In the genomic region with DNA sequence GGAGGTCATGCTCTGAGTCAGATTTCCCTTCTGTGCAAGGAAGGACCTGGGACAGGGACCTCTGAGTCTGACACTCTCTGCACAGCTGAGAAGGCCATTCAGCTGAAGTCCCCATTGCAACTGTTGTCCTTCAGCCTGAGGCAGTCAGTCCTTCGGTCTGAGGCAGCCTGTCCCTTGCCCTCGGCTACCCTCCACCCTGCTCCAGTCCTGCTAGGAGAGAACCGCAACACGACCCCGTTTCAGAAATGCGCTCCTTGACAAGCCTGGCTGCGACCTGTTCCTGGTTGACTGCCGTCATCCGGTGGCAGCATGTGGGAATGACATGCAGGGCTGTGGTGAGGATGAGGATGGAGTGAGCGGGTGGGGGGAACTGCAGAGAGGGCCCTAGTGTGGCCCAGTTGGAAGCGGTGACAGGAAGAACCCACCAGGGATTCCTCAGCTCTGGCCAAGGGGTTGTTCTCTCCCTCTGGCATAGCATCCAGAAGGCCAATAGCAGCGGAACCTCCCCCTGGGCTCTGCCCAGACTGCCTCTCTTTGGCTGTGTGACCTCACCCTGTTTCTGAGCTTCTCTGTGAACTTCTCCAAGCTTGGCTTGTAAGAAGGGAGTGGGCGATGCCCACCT, we compare ENCODE assay signal across 8 cellular contexts. TPM values are rescaled to one million over a fixed set of nuclear protein-coding genes. Genes with fewer than 3 reads are reported as not detected.
DNase-seq lines count a peak whose midpoint lies in the region; ATAC-seq and TF ChIP-seq lines count a peak whose summit lies in the region.

No MANE protein-coding gene starts in this region.

- TF ChIP-seq RAD21 in neural cell (conservative IDR thresholded peaks at IDR 0.05) = peak; percentile 100

- H3K9me3 ChIP-seq in fibroblast of lung (ENCODE audit: control insufficient read depth, insufficient read depth, low read depth, low read length) (no peaks in the 10 kb centered on the region), neural cell (ENCODE audit: low read length) (no peaks in the 10 kb centered on the region)

- no peak overlapping the region for H3K4me2 ChIP-seq in fibroblast of lung (ENCODE audit: extremely low read depth, insufficient read depth, low read length)
- no peak overlapping the region for H3K4me2 ChIP-seq in neural cell (ENCODE audit: low read length)

- H3K79me2 ChIP-seq in fibroblast of lung (ENCODE audit: control insufficient read depth, insufficient read depth, low read length) (no peaks in the 10 kb centered on the region), neural cell (replicated peaks; ENCODE audit: insufficient read depth, low read length) (no peaks in the 10 kb centered on the region)

- no peaks in the 10 kb centered on the region for H3K36me3 ChIP-seq in fibroblast of lung (ENCODE audit: control insufficient read depth, insufficient read depth, low read length)
- H3K36me3 ChIP-seq in neural cell (ENCODE audit: insufficient read depth, low read length) = no peaks in the 10 kb centered on the region

- no peaks in the 10 kb centered on the region for H3F3A ChIP-seq in neural cell (ENCODE audit: insufficient read depth, low read length, poor library complexity, severe bottlenecking)

- H3K4me3 ChIP-seq in fibroblast of lung (replicated peaks in 1 of 4; ENCODE audit: control extremely low read depth in 1 of 4, insufficient read depth in 1 of 4, low read depth in 3 of 4, low read length in 4 of 4) (no peak overlapping the region), neural cell (ENCODE audit: low read length) (no peak overlapping the region)

- no peaks in the 10 kb centered on the region for H3K27me3 ChIP-seq in fibroblast of lung (ENCODE audit: control insufficient read depth, insufficient read depth, low read length)
- no peaks in the 10 kb centered on the region for H3K27me3 ChIP-seq in neural cell (ENCODE audit: insufficient read depth, low read depth, low read length)

- H3K9me2 ChIP-seq in neural cell (ENCODE audit: insufficient read depth, low read length) = no peaks in the 10 kb centered on the region

- H2AFZ ChIP-seq in fibroblast of lung (ENCODE audit: low read length) = no peak overlapping the region
- no peak overlapping the region for H2AFZ ChIP-seq in neural cell (ENCODE audit: low read depth, low read length)

- TF ChIP-seq CTCF in fibroblast of lung (conservative IDR thresholded peaks at IDR 0.05 in 1 of 2, IDR thresholded peaks at IDR 0.05 in 1 of 2; ENCODE audit: low read depth in 1 of 2, low read length in 2 of 2) (peak; percentile 97 to 100), neural cell (IDR thresholded peaks at IDR 0.05; ENCODE audit: poor library complexity, severe bottlenecking) (peak; percentile 99)

- peak; percentile 3 for DNase-seq in GM04504 (ENCODE audit: low read depth)
- DNase-seq in HK-2 (ENCODE audit: unreplicated experiment) = peak; percentile 84
- DNase-seq in OCI-M2 (lab: John Stamatoyannopoulos, UW; ENCODE audit: unreplicated experiment) = peak; percentile 39
- peak; percentile 73 for DNase-seq in activated T-cell treated with anti-CD3 and anti-CD28 coated beads, Interleukin-2, amount 50 U/mL, for 4 hours
- DNase-seq in fibroblast of lung (ENCODE audit: low read depth in 2 of 2) = peak; percentile 15 to 58
- peak; percentile 53 for DNase-seq in stimulated activated naive CD4-positive, alpha-beta T cell treated with Interleukin-2 at 50 U/mL for 16 hours (lab: John Stamatoyannopoulos, UW)

- ATAC-seq in activated T-cell treated with anti-CD3 and anti-CD28 coated beads, Interleukin-2, amount 50 U/mL, for 4 hours = peak; percentile 85 to 87
- no peak for ATAC-seq in HG02970 (IDR thresholded peaks at IDR 0.05; ENCODE audit: low FRiP score, unreplicated experiment)

- no peaks in the 10 kb centered on the region for H3K9me3 Mint-ChIP-seq in activated T-cell treated with anti-CD3 and anti-CD28 coated beads, Interleukin-2, amount 50 U/mL, for 4 hours

- H3K4me1 Mint-ChIP-seq in activated T-cell treated with anti-CD3 and anti-CD28 coated beads, Interleukin-2, amount 50 U/mL, for 4 hours (ENCODE audit: low read depth) = peaks cover 2% of the 10 kb centered on the region

- no peak overlapping the region for H3K4me3 Mint-ChIP-seq in activated T-cell treated with anti-CD3 and anti-CD28 coated beads, Interleukin-2, amount 50 U/mL, for 4 hours

- H3K27me3 Mint-ChIP-seq in activated T-cell treated with anti-CD3 and anti-CD28 coated beads, Interleukin-2, amount 50 U/mL, for 4 hours (ENCODE audit: low read depth) = peaks cover 45% of the 10 kb centered on the region

- no peaks in the 10 kb centered on the region for H4K20me1 ChIP-seq in fibroblast of lung (ENCODE audit: control insufficient read depth, extremely low read depth, insufficient read depth, low read length)
- H4K20me1 ChIP-seq in neural cell (ENCODE audit: insufficient read depth) = no peaks in the 10 kb centered on the region

- H3K9ac ChIP-seq in fibroblast of lung (ENCODE audit: insufficient read depth, low read length) = no peak overlapping the region
- H3K9ac ChIP-seq in neural cell (ENCODE audit: low read length) = no peak overlapping the region

- no peaks in the 10 kb centered on the region for H3K4me1 ChIP-seq in fibroblast of lung (ENCODE audit: control insufficient read depth, extremely low read depth, insufficient read depth, low read length)

- H3K27ac ChIP-seq in fibroblast of lung (ENCODE audit: insufficient read depth, low read length) (no peak overlapping the region), neural cell (ENCODE audit: low read length) (no peak overlapping the region)

- H3K36me3 Mint-ChIP-seq in activated T-cell treated with anti-CD3 and anti-CD28 coated beads, Interleukin-2, amount 50 U/mL, for 4 hours (ENCODE audit: insufficient read depth) = no peaks in the 10 kb centered on the region

- no peak for TF ChIP-seq EP300 in neural cell (conservative IDR thresholded peaks at IDR 0.05; ENCODE audit: poor library complexity, severe bottlenecking)

TF ChIP-seq in neural cell, 6 proteins besides CTCF, POLR2A, EP300 and RAD21:
- peak; percentile 99 for TF ChIP-seq SMC3 (conservative IDR thresholded peaks at IDR 0.05; ENCODE audit: poor library complexity)
- no peak for TF ChIP-seq TAF1 (IDR thresholded peaks at IDR 0.05; ENCODE audit: low read depth)

RNA-seq across cellular contexts. Expression of a gene that starts 40.3 kb away (rescaled TPM):
- total RNA-seq in activated T-cell treated with anti-CD3 and anti-CD28 coated beads, Interleukin-2, amount 50 U/mL, for 4 hours = not detected
- under 0.01 TPM in 2 replicates for total RNA-seq in fibroblast of lung
- not detected in 2 replicates for polyA plus RNA-seq in fibroblast of lung
- not detected in 2 replicates for polyA plus RNA-seq in fibroblast of lung (2012)
- not detected in 2 replicates for polyA minus RNA-seq in fibroblast of lung (ENCODE audit: low replicate concordance)
- not detected in 2 replicates for polyA plus RNA-seq in neural cell
- not detected in 2 replicates for polyA minus RNA-seq in neural cell

RNA-seq across cellular contexts. Expression of a gene that starts 45.7 kb away (rescaled TPM):
- total RNA-seq in activated T-cell treated with anti-CD3 and anti-CD28 coated beads, Interleukin-2, amount 50 U/mL, for 4 hours = not detected
- not detected in 2 replicates for total RNA-seq in fibroblast of lung
- not detected in 2 replicates for polyA plus RNA-seq in fibroblast of lung
- polyA plus RNA-seq in fibroblast of lung (2012) = not detected in 2 replicates
- not detected in 2 replicates for polyA minus RNA-seq in fibroblast of lung (ENCODE audit: low replicate concordance)
- 0.19 and 0.26 TPM in 2 replicates for polyA plus RNA-seq in neural cell
- polyA minus RNA-seq in neural cell = not detected in 2 replicates

Comparison
In these comparisons a context has a peak if more than half of its experiments do, and no peak if none do; other contexts are left out.
1. DNase-seq: peak in every context shown above with its lines; median percentile 84 in HK-2; 73 in activated T-cell treated with anti-CD3 and anti-CD28 coated beads, Interleukin-2, amount 50 U/mL, for 4 hours; 53 in stimulated activated naive CD4-positive, alpha-beta T cell treated with Interleukin-2 at 50 U/mL for 16 hours; 39 in OCI-M2; 36 in fibroblast of lung; 3 in GM04504.